In genomic region chr12:749871-750270, GRCh38 we compare ENCODE assay signal across 10 cellular contexts. TPM values are rescaled to one million over a fixed set of nuclear protein-coding genes. Genes with fewer than 3 reads are reported as not detected.
DNase-seq lines count a peak whose midpoint lies in the region; ATAC-seq and TF ChIP-seq lines count a peak whose summit lies in the region.
"Had no signal": no experiment of that assay in that cellular context is flagged by ENCODE, and none has a peak within 500 bp of the region (broad histone marks: within the 10 kb centered on the region; RNA-seq: fewer than 3 reads in every experiment).

No MANE protein-coding gene starts in this region.

- no peak overlapping the region for H3K4me3 Mint-ChIP-seq in stimulated activated naive CD8-positive, alpha-beta T cell treated with anti-CD3 and anti-CD28 coated beads, Interleukin-15, Interleukin-2, amounts not matched to agents 100 ng/mL and 50 ng/mL, for 24 hours

- peak overlapping the region; percentile 84 for H3K27ac Mint-ChIP-seq in stimulated activated naive CD8-positive, alpha-beta T cell treated with anti-CD3 and anti-CD28 coated beads, Interleukin-15, Interleukin-2, amounts not matched to agents 100 ng/mL and 50 ng/mL, for 24 hours

- CTCF ChIA-PET in OCI-LY7 (lab: Charles Lee; ENCODE audit: unreplicated experiment) = interaction anchor here (0.5 to 3.1 kb wide), 3 partner anchors 13 to 135 kb away, joined by 4 to 25 read pairs (median 5); no protein-coding TSS in a partner anchor

- DNase-seq in stimulated activated naive CD8-positive, alpha-beta T cell treated with anti-CD3 and anti-CD28 coated beads, Interleukin-15, Interleukin-2, amounts not matched to agents 100 U/mL and 50 U/mL, for 24 hours = no peak
- DNase-seq in OCI-LY7 (ENCODE audit: low spot score) (peak; percentile 16), globus pallidus (ENCODE audit: low spot score) (peak; percentile 60), vagina (ENCODE audit: extremely low spot score in 2 of 2) (no peak), NCI-H2196 treated with DMSO at 0.1 percent for 48 hours (lab: John Stamatoyannopoulos, UW; ENCODE audit: unreplicated experiment) (no peak)
- DNase-seq in stimulated activated CD4-positive, alpha-beta T cell treated with anti-CD3 and anti-CD28 coated beads, Interleukin-4, amount 100 ng/mL, for 4 hours = no peak
- DNase-seq in effector CD8-positive, alpha-beta T cell (lab: John Stamatoyannopoulos, UW) = no peak
- DNase-seq: activated CD8-positive, alpha-beta memory T cell treated with anti-CD3 and anti-CD28 coated beads for 24 hours had no signal

- POLR2A ChIA-PET in OCI-LY7 (lab: Charles Lee) = interaction anchor here (0.5 to 3.8 kb wide), 24 partner anchors 9 to 349 kb away, joined by 3 to 37 read pairs (median 6); no protein-coding TSS in a partner anchor

- H3K9me3 ChIP-seq in OCI-LY7 (ENCODE audit: low read length) (no peaks in the 10 kb centered on the region), vagina (no peaks in the 10 kb centered on the region)

- no peak for TF ChIP-seq POLR2A in vagina (IDR thresholded peaks at IDR 0.05)

- peaks cover 8% of the 10 kb centered on the region for H3K4me1 Mint-ChIP-seq in stimulated activated naive CD8-positive, alpha-beta T cell treated with anti-CD3 and anti-CD28 coated beads, Interleukin-15, Interleukin-2, amounts not matched to agents 100 ng/mL and 50 ng/mL, for 24 hours (ENCODE audit: low read depth)

- no peaks in the 10 kb centered on the region for H3K9me3 Mint-ChIP-seq in stimulated activated naive CD8-positive, alpha-beta T cell treated with anti-CD3 and anti-CD28 coated beads, Interleukin-15, Interleukin-2, amounts not matched to agents 100 ng/mL and 50 ng/mL, for 24 hours

- no peaks in the 10 kb centered on the region for H3K27me3 ChIP-seq in vagina

- TF ChIP-seq CTCF in OCI-LY7 (conservative IDR thresholded peaks at IDR 0.05; ENCODE audit: low read length) (no peak), vagina (IDR thresholded peaks at IDR 0.05) (no peak)

- H3K27ac ChIP-seq in OCI-LY7 (ENCODE audit: low read depth, low read length, poor library complexity, severe bottlenecking) (peak overlapping the region; percentile 90), vagina (peak overlapping the region; percentile 100)

- H3K79me2 ChIP-seq in OCI-LY7 (ENCODE audit: insufficient read depth, low read depth, low read length) = peaks cover 21% of the 10 kb centered on the region

- H3K4me3 ChIP-seq in OCI-LY7 (ENCODE audit: low read depth, low read length, poor library complexity, severe bottlenecking) = peak overlapping the region; percentile 87
- H3K4me3 ChIP-seq in vagina = no peak overlapping the region
- H3K4me3 ChIP-seq: lung had no signal

- H3K27me3 Mint-ChIP-seq in stimulated activated naive CD8-positive, alpha-beta T cell treated with anti-CD3 and anti-CD28 coated beads, Interleukin-15, Interleukin-2, amounts not matched to agents 100 ng/mL and 50 ng/mL, for 24 hours = no peaks in the 10 kb centered on the region

- intact Hi-C loops in OCI-LY7 (cut with micrococcal nuclease; ENCODE audit: unreplicated experiment) (loop anchor here (2.0 to 10.0 kb wide), 2 partner anchors 25 to 845 kb away; partner anchors contain the start of gene FBXL14), vagina (cut with DNase I) (loop anchor here (5.0 to 10.0 kb wide), 2 partner anchors 62 to 105 kb away; no protein-coding TSS in a partner anchor)

- peak overlapping the region; percentile 90 for H3K4me2 ChIP-seq in OCI-LY7 (ENCODE audit: low read length)

- BruUV-seq in OCI-LY7 (replicated peaks; lab: Mats Ljungman, UMichigan) = no TSS peak

- H3K4me1 ChIP-seq in OCI-LY7 (ENCODE audit: insufficient read depth, low read length, poor library complexity, severe bottlenecking) (peaks cover 37% of the 10 kb centered on the region), vagina (peaks cover 14% of the 10 kb centered on the region)

- no peak for ATAC-seq in stimulated activated naive CD8-positive, alpha-beta T cell treated with anti-CD3 and anti-CD28 coated beads, Interleukin-15, Interleukin-2, amounts not matched to agents 100 U/mL and 50 U/mL, for 24 hours

- H4K20me1 ChIP-seq in OCI-LY7 (ENCODE audit: insufficient read depth, low read length) = peaks cover 9% of the 10 kb centered on the region

- no peaks in the 10 kb centered on the region for H3K9me2 ChIP-seq in OCI-LY7 (ENCODE audit: insufficient read depth, low read length)

- H3K36me3 ChIP-seq in OCI-LY7 (ENCODE audit: insufficient read depth, low read length) (peaks cover 11% of the 10 kb centered on the region), vagina (no peaks in the 10 kb centered on the region)

- peak overlapping the region; percentile 92 for H2AFZ ChIP-seq in OCI-LY7 (ENCODE audit: low read length)

- H3K36me3 Mint-ChIP-seq in stimulated activated naive CD8-positive, alpha-beta T cell treated with anti-CD3 and anti-CD28 coated beads, Interleukin-15, Interleukin-2, amounts not matched to agents 100 ng/mL and 50 ng/mL, for 24 hours (ENCODE audit: low read depth) = peaks cover 12% of the 10 kb centered on the region

RNA-seq across cellular contexts. Expression of gene WNK1, which starts 2.5 kb away (rescaled TPM):
- 66.4 and 84.1 TPM in 2 replicates for total RNA-seq in OCI-LY7 (2014; rRNA removed; shearing (Covaris generic))
- 131 and 135 TPM in 2 replicates for total RNA-seq in OCI-LY7 (2022)
- 366 TPM for total RNA-seq in vagina

Comparison
In these comparisons a context has a peak if more than half of its experiments do, and no peak if none do; other contexts are left out.
1. DNase-seq: peak in OCI-LY7 (single experiment) and globus pallidus (single experiment); none in stimulated activated naive CD8-positive, alpha-beta T cell treated with anti-CD3 and anti-CD28 coated beads, Interleukin-15, Interleukin-2, amounts not matched to agents 100 U/mL and 50 U/mL, for 24 hours (single experiment), vagina (0 of 2), stimulated activated CD4-positive, alpha-beta T cell treated with anti-CD3 and anti-CD28 coated beads, Interleukin-4, amount 100 ng/mL, for 4 hours (0 of 2), effector CD8-positive, alpha-beta T cell (single experiment) and NCI-H2196 treated with DMSO at 0.1 percent for 48 hours (single experiment).